ENCODE assay signal across 13 cellular contexts in the genomic region with DNA sequence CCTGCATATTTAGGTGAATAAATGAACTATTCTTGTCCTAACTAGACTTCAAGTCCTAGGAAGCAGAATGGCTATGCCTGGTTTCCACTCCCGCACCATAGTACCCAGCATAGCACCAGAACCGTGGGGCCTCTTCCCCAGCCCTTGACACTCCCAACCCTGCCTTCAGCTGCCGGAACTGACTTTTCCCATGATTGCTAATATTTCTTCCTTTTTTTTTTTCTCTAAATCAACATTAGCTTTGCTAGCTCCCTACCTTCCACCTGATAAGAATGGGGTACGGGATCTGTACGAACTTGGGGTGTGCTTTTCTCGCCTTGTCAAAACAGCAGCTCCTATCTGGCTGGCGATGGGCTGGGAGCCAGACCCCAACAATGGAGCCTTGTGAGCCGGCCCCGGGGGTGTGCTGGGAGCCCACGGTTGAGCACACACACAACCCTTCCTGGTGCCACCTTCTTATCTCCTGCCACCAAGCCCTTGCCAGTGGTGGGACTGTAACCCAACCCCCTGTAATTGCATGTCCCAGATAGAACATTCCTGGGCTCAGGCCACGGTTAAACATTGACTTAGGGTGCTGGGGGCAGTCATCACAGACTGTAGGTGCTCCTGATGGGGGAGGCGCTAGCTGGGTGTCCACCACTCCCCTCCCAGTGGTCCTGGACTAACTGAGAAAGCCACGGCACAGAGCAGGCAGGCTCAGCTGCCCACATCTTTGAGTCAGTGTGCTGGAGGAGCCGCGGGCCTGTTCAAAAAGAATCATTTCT.
DNase-seq lines count a peak whose midpoint lies in the region; ATAC-seq and TF ChIP-seq lines count a peak whose summit lies in the region.
"Had no signal": no experiment of that assay in that cellular context is flagged by ENCODE, and none has a peak within 500 bp of the region (broad histone marks: within the 10 kb centered on the region; RNA-seq: fewer than 3 reads in every experiment).

No MANE protein-coding gene starts in this region.

- ATAC-seq in right lobe of liver (peak; percentile 95 to 96 (median 96)), sciatic nerve (peak; percentile 63), natural killer cell (no peak), GM21528 (IDR thresholded peaks at IDR 0.05; ENCODE audit: low FRiP score, unreplicated experiment) (no peak), GM18909 (IDR thresholded peaks at IDR 0.05; ENCODE audit: poor library complexity, unreplicated experiment) (no peak)
- ATAC-seq: activated naive CD8-positive, alpha-beta T cell treated with anti-CD3 and anti-CD28 coated beads, Interleukin-2, amount 50 U/mL, for 24 hours; T-cell had no signal

- peak; percentile 52 for DNase-seq in HK-2 (ENCODE audit: unreplicated experiment)
- DNase-seq in right lobe of liver = peak; percentile 67 to 85 (median 83)
- DNase-seq in sciatic nerve (ENCODE audit: low spot score) = no peak
- no peak for DNase-seq in natural killer cell
- no peak for DNase-seq in SK-N-DZ (ENCODE audit: low spot score)
- DNase-seq: activated naive CD8-positive, alpha-beta T cell treated with anti-CD3 and anti-CD28 coated beads, Interleukin-2, amount 50 U/mL, for 24 hours; effector memory CD4-positive, alpha-beta T cell; glutamatergic neuron; NCI-H526 treated with DMSO at 0.1 percent for 48 hours had no signal

- H3K27ac ChIP-seq in right lobe of liver = peak overlapping the region; percentile 33 to 80 (median 50)

- H3K4me3 Mint-ChIP-seq in brain (no peak overlapping the region), natural killer cell (no peak overlapping the region)
- H3K4me3 Mint-ChIP-seq: activated naive CD8-positive, alpha-beta T cell treated with anti-CD3 and anti-CD28 coated beads, Interleukin-2, amount 50 U/mL, for 24 hours; T-cell had no signal

- 21% methylated on average over 11 of the region's 15 CpGs for WGBS in right lobe of liver (ENCODE audit: insufficient coverage, low coverage, low lambda C conversion rate, missing lambda C conversion rate)

- TF ChIP-seq CTCF in brain (conservative IDR thresholded peaks at IDR 0.05) (no peak), right lobe of liver (IDR thresholded peaks at IDR 0.05) (no peak), natural killer cell (IDR thresholded peaks at IDR 0.05) (no peak)

- intact Hi-C loops in right lobe of liver (cut with DNase I) = no loop called here
- intact Hi-C loops in sciatic nerve (cut with DNase I) = no loop called here
- intact Hi-C loops in natural killer cell (cut with micrococcal nuclease) = no loop called here

- peak; percentile 43 for TF ChIP-seq POLR2A in right lobe of liver (IDR thresholded peaks at IDR 0.05)

- no peaks in the 10 kb centered on the region for H3K9me3 ChIP-seq in right lobe of liver

- H3K27ac Mint-ChIP-seq in brain (peak overlapping the region in 4 of 5 experiments; percentile 41 to 73 (median 67)), natural killer cell (no peak overlapping the region)
- H3K27ac Mint-ChIP-seq: activated naive CD8-positive, alpha-beta T cell treated with anti-CD3 and anti-CD28 coated beads, Interleukin-2, amount 50 U/mL, for 24 hours; T-cell had no signal

- H3K36me3 Mint-ChIP-seq in brain (no peaks in the 10 kb centered on the region), natural killer cell (no peaks in the 10 kb centered on the region)

- H3K4me1 Mint-ChIP-seq in brain = peaks cover 33% of the 10 kb centered on the region
- H3K4me1 Mint-ChIP-seq in natural killer cell = no peaks in the 10 kb centered on the region

- no peaks in the 10 kb centered on the region for H3K36me3 ChIP-seq in right lobe of liver

- peaks cover 0 to 27% (median 4%) of the 10 kb centered on the region in 4 donors for H3K4me1 ChIP-seq in right lobe of liver

- H3K27me3 Mint-ChIP-seq in brain (peaks cover 3% of the 10 kb centered on the region), natural killer cell (ENCODE audit: low read depth in 2 of 2) (peaks cover 0 to 9% of the 10 kb centered on the region in 2 donors)

- no peaks in the 10 kb centered on the region for H3K27me3 ChIP-seq in right lobe of liver

- H3K4me3 ChIP-seq in right lobe of liver = peak overlapping the region in 2 of 3 donors; percentile 21 to 35

- H3K9me3 Mint-ChIP-seq in brain (peaks cover 0 to 13% (median 3%) of the 10 kb centered on the region in 5 experiments), natural killer cell (no peaks in the 10 kb centered on the region)

Comparison
In these comparisons a context has a peak if more than half of its experiments do, and no peak if none do; other contexts are left out.
1. DNase-seq: peak in HK-2 (single experiment) and right lobe of liver (3 of 3); none in sciatic nerve (single experiment), natural killer cell (single experiment) and SK-N-DZ (single experiment).
2. H3K27ac Mint-ChIP-seq: peak in brain (4 of 5); none in natural killer cell (0 of 2).
3. ATAC-seq: peak in right lobe of liver (4 of 4) and sciatic nerve (single experiment); none in natural killer cell (0 of 3), GM21528 (single experiment) and GM18909 (single experiment).